In genomic region chr14:35897616-35898111, GRCh38 we compare ENCODE assay signal across 15 cellular contexts.
DNase-seq lines count a peak whose midpoint lies in the region; ATAC-seq and TF ChIP-seq lines count a peak whose summit lies in the region.
"Had no signal": no experiment of that assay in that cellular context is flagged by ENCODE, and none has a peak within 500 bp of the region (broad histone marks: within the 10 kb centered on the region; RNA-seq: fewer than 3 reads in every experiment).

No MANE protein-coding gene starts in this region.

- no peaks in the 10 kb centered on the region for H3K36me3 Mint-ChIP-seq in stimulated activated effector memory CD8-positive, alpha-beta T cell treated with anti-CD3 and anti-CD28 coated beads, Interleukin-12 subunit alpha, Interleukin-12 subunit beta, amount 100 ng/mL, for 72 hours

- no peaks in the 10 kb centered on the region for H3F3A ChIP-seq in PC-3 (ENCODE audit: low read length, unreplicated experiment)

- peak; percentile 25 for DNase-seq in NCI-H1105 treated with DMSO at 0.1 percent for 48 hours (lab: John Stamatoyannopoulos, UW)
- no peak for DNase-seq in NCI-H1105 (lab: John Stamatoyannopoulos, UW)
- peak; percentile 5 for DNase-seq in PC-3
- peak in 46 of 51 donors; percentile 4 to 89 (median 62) for DNase-seq in hypothalamus (lab: John Stamatoyannopoulos, UW)
- no peak for DNase-seq in stimulated activated effector memory CD8-positive, alpha-beta T cell treated with anti-CD3 and anti-CD28 coated beads, Interleukin-12 subunit alpha, Interleukin-12 subunit beta, amount 100 ng/mL, for 72 hours (ENCODE audit: low spot score in 2 of 2)
- no peak for DNase-seq in RWPE1 (ENCODE audit: low spot score)
- no peak for DNase-seq in cortex of kidney (lab: John Stamatoyannopoulos, UW)
- DNase-seq: activated gamma-delta T cell treated with Interleukin-2 at 50 U/mL for 16 hours, esophagus squamous epithelium, naive B cell, testis had no signal

- no peaks in the 10 kb centered on the region for H4K20me1 ChIP-seq in PC-3 (ENCODE audit: low read length)

- H3K36me3 ChIP-seq in PC-3 (ENCODE audit: low read depth, low read length): no peaks in the 10 kb centered on the region
- H3K36me3 ChIP-seq: esophagus squamous epithelium had no signal

- no peak for TF ChIP-seq CTCF in PC-3 (conservative IDR thresholded peaks at IDR 0.05; ENCODE audit: low read depth, low read length)
- TF ChIP-seq CTCF in RWPE1 (conservative IDR thresholded peaks at IDR 0.05; ENCODE audit: low read depth): no peak

- no peaks in the 10 kb centered on the region for H3K9me2 ChIP-seq in PC-3 (replicated peaks; ENCODE audit: low read length)

- H3K9ac ChIP-seq in PC-3 (ENCODE audit: low read length): no peak overlapping the region

- no peaks in the 10 kb centered on the region for H3K79me2 ChIP-seq in PC-3 (ENCODE audit: low read length)

- no peaks in the 10 kb centered on the region for H3K4me1 ChIP-seq in PC-3 (ENCODE audit: insufficient read depth, low read length)
- H3K4me1 ChIP-seq: esophagus squamous epithelium, testis had no signal

- no peak overlapping the region for H2AFZ ChIP-seq in PC-3 (ENCODE audit: low read length)

- H3K4me3 Mint-ChIP-seq in stimulated activated effector memory CD8-positive, alpha-beta T cell treated with anti-CD3 and anti-CD28 coated beads, Interleukin-12 subunit alpha, Interleukin-12 subunit beta, amount 100 ng/mL, for 72 hours: no peak overlapping the region
- H3K4me3 Mint-ChIP-seq: central memory CD8-positive, alpha-beta T cell had no signal

- no peak overlapping the region for H3K4me3 ChIP-seq in PC-3 (ENCODE audit: low read length)
- H3K4me3 ChIP-seq: esophagus squamous epithelium, testis had no signal

- H3K27ac ChIP-seq in PC-3 (ENCODE audit: low read length) (no peak overlapping the region), RWPE1 (no peak overlapping the region)
- H3K27ac ChIP-seq: 22Rv1, esophagus squamous epithelium, HL-60, testis had no signal

- ATAC-seq in PC-3 (peak; percentile 64), HG03097 (IDR thresholded peaks at IDR 0.05; ENCODE audit: low FRiP score, unreplicated experiment) (no peak)
- peak; percentile 45 for ATAC-seq in stimulated activated effector memory CD8-positive, alpha-beta T cell treated with anti-CD3 and anti-CD28 coated beads, Interleukin-12 subunit alpha, Interleukin-12 subunit beta, amount 100 ng/mL, for 72 hours

- CTCF ChIA-PET in PC-3 (lab: Charles Lee): no interaction called here
- CTCF ChIA-PET in RWPE1 (lab: Yijun Ruan, JAX): no interaction called here

- no peak overlapping the region for H3K4me2 ChIP-seq in PC-3 (ENCODE audit: low read length)

- no peak overlapping the region for H3K27ac Mint-ChIP-seq in stimulated activated effector memory CD8-positive, alpha-beta T cell treated with anti-CD3 and anti-CD28 coated beads, Interleukin-12 subunit alpha, Interleukin-12 subunit beta, amount 100 ng/mL, for 72 hours
- H3K27ac Mint-ChIP-seq: naive B cell had no signal

- POLR2A ChIA-PET in PC-3 (lab: Charles Lee; ENCODE audit: unreplicated experiment) (no interaction called here), RWPE1 (lab: Yijun Ruan, JAX; ENCODE audit: low non-redundant PET) (no interaction called here)

- H3K4me1 Mint-ChIP-seq in stimulated activated effector memory CD8-positive, alpha-beta T cell treated with anti-CD3 and anti-CD28 coated beads, Interleukin-12 subunit alpha, Interleukin-12 subunit beta, amount 100 ng/mL, for 72 hours: no peaks in the 10 kb centered on the region
- H3K4me1 Mint-ChIP-seq: central memory CD8-positive, alpha-beta T cell had no signal

- H3K27me3 ChIP-seq in PC-3 (ENCODE audit: low read length): peaks cover 24% of the 10 kb centered on the region
- H3K27me3 ChIP-seq: esophagus squamous epithelium, testis had no signal

- H3K9me3 ChIP-seq in PC-3 (ENCODE audit: low read length): peaks cover 13% of the 10 kb centered on the region; the same call in 1 of the 2 replicates
- H3K9me3 ChIP-seq: testis had no signal

- H3K9me3 Mint-ChIP-seq in stimulated activated effector memory CD8-positive, alpha-beta T cell treated with anti-CD3 and anti-CD28 coated beads, Interleukin-12 subunit alpha, Interleukin-12 subunit beta, amount 100 ng/mL, for 72 hours: peaks cover 22% of the 10 kb centered on the region

- BruUV-seq in PC-3 (replicated peaks; lab: Mats Ljungman, UMichigan): no TSS peak

- intact Hi-C loops in PC-3 (cut with micrococcal nuclease): no loop called here

Comparison
In these comparisons a context has a peak if more than half of its experiments do, and no peak if none do; other contexts are left out.
1. DNase-seq: peak in NCI-H1105 treated with DMSO at 0.1 percent for 48 hours (single experiment), PC-3 (single experiment) and hypothalamus (46 of 51); none in NCI-H1105 (single experiment), stimulated activated effector memory CD8-positive, alpha-beta T cell treated with anti-CD3 and anti-CD28 coated beads, Interleukin-12 subunit alpha, Interleukin-12 subunit beta, amount 100 ng/mL, for 72 hours (0 of 2), RWPE1 (single experiment) and cortex of kidney (single experiment).